Comparison of ENCODE assay signal across 8 cellular contexts in the genomic region with DNA sequence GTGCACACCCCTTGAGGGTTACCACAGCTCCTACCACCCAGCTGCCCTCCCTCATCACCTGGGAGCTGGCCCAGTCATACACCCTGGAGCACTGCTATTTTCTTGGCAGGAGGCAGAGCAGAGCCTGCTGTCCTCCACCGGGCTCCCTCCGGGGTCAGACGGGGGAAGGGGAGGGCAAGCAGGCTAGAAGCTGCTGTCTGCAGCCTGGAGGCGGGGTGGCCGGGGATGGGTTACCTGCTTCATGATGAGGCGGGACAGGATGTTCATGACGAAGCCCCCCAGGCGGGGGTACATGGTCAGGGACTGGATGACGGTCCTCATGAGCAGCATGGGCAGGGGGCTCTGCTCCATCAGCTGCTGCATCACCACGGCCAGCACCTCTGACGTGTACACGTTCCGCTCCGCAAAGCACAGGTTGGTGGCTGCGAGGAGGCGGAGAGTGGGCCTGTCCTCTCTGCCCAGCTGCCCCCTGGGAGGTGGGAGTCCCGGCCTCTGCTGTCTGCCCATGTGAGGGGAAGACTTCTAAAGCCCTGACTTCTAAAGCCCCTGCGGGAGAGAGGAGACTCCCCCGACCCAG. TPM values are rescaled to one million over a fixed set of nuclear protein-coding genes. Genes with fewer than 3 reads are reported as not detected.
DNase-seq lines count a peak whose midpoint lies in the region; ATAC-seq and TF ChIP-seq lines count a peak whose summit lies in the region.
"Had no signal": no experiment of that assay in that cellular context is flagged by ENCODE, and none has a peak within 500 bp of the region (broad histone marks: within the 10 kb centered on the region; RNA-seq: fewer than 3 reads in every experiment).

No MANE protein-coding gene starts in this region.

- WGBS in HUES64: 64% methylated on average over 19 of the region's 19 CpGs

- no peak for ATAC-seq in GM18909 (IDR thresholded peaks at IDR 0.05; ENCODE audit: poor library complexity, unreplicated experiment)

- H3K9me3 ChIP-seq in BE2C (no peaks in the 10 kb centered on the region), HUES64 (ENCODE audit: insufficient read depth, low read depth, low read length) (no peaks in the 10 kb centered on the region)
- H3K9me3 ChIP-seq: HAP-1, prostate gland had no signal

- TF ChIP-seq CTCF in BE2C (IDR thresholded peaks at IDR 0.05; ENCODE audit: low read depth, low read length): no peak

- H3K4me3 ChIP-seq in BE2C (ENCODE audit: low read depth, low read length): no peak overlapping the region
- no peak overlapping the region for H3K4me3 ChIP-seq in HUES64 (ENCODE audit: low read length)
- H3K4me3 ChIP-seq: HAP-1, prostate gland had no signal

- H3K27me3 ChIP-seq in BE2C (no peaks in the 10 kb centered on the region), HUES64 (ENCODE audit: insufficient read depth, low read length) (no peaks in the 10 kb centered on the region)

- H3K4me1 ChIP-seq in BE2C: no peaks in the 10 kb centered on the region; the same call in 1 of the 2 replicates
- peaks cover 17% of the 10 kb centered on the region for H3K4me1 ChIP-seq in HUES64 (ENCODE audit: insufficient read depth, low read length)
- H3K4me1 ChIP-seq: HAP-1, prostate gland had no signal

- peak; percentile 18 for DNase-seq in BE2C
- peak; percentile 70 for DNase-seq in ecto neural progenitor cell (ENCODE audit: low spot score)
- no peak for DNase-seq in UCSD-AML1 (lab: John Stamatoyannopoulos, UW; ENCODE audit: unreplicated experiment)
- no peak for DNase-seq in effector CD8-positive, alpha-beta T cell (lab: John Stamatoyannopoulos, UW)

- H3K27ac ChIP-seq in HUES64 (ENCODE audit: low read depth, low read length): peak overlapping the region; percentile 54
- H3K27ac ChIP-seq: prostate gland had no signal

- peaks cover 8% of the 10 kb centered on the region for H3K36me3 ChIP-seq in BE2C
- peaks cover 30% of the 10 kb centered on the region for H3K36me3 ChIP-seq in HUES64 (ENCODE audit: insufficient read depth, low read length)

- 0 out of 2 replicates have a peak overlapping the region, but pooled peaks have one; percentile 5 for H3K9ac ChIP-seq in HUES64 (ENCODE audit: low read depth, low read length)

RNA-seq across cellular contexts. Expression of a gene that starts 2.7 kb away (rescaled TPM):
- not detected for polyA plus RNA-seq in BE2C (2012; ENCODE audit: insufficient read depth, insufficient read length, low read depth)
- polyA plus RNA-seq in HUES64 (2013, experiment 1 of 2): not detected
- not detected for polyA plus RNA-seq in HUES64 (2013, experiment 2 of 2)

RNA-seq across cellular contexts. Expression of a gene that starts 25.2 kb away (rescaled TPM):
- polyA plus RNA-seq in BE2C (2012; ENCODE audit: insufficient read depth, insufficient read length, low read depth): 51.4 TPM
- polyA plus RNA-seq in HUES64 (2013, experiment 1 of 2): 25.0 TPM
- 25.9 TPM for polyA plus RNA-seq in HUES64 (2013, experiment 2 of 2)

RNA-seq across cellular contexts. Expression of a gene that starts 35.5 kb away (rescaled TPM):
- polyA plus RNA-seq in BE2C (2012; ENCODE audit: insufficient read depth, insufficient read length, low read depth): 56.7 TPM
- polyA plus RNA-seq in HUES64 (2013, experiment 1 of 2): 17.9 TPM
- 14.0 TPM for polyA plus RNA-seq in HUES64 (2013, experiment 2 of 2)

RNA-seq across cellular contexts. Expression of a gene that starts 45.1 kb away (rescaled TPM):
- polyA plus RNA-seq in BE2C (2012; ENCODE audit: insufficient read depth, insufficient read length, low read depth): 49.4 TPM
- polyA plus RNA-seq in HUES64 (2013, experiment 1 of 2): 50.7 TPM
- 49.3 TPM for polyA plus RNA-seq in HUES64 (2013, experiment 2 of 2)

RNA-seq across cellular contexts. Expression of a gene that starts 46.3 kb away (rescaled TPM):
- polyA plus RNA-seq in BE2C (2012; ENCODE audit: insufficient read depth, insufficient read length, low read depth): not detected
- 10.9 TPM for polyA plus RNA-seq in HUES64 (2013, experiment 1 of 2)
- polyA plus RNA-seq in HUES64 (2013, experiment 2 of 2): 11.9 TPM

Comparison
In these comparisons a context has a peak if more than half of its experiments do, and no peak if none do; other contexts are left out.
1. DNase-seq: peak in BE2C (single experiment) and ecto neural progenitor cell (single experiment); none in UCSD-AML1 (single experiment) and effector CD8-positive, alpha-beta T cell (single experiment).